Comparison of ENCODE assay signal across 22 cellular contexts in genomic region chr16:7390974-7391373, GRCh38. TPM values are rescaled to one million over a fixed set of nuclear protein-coding genes. Genes with fewer than 3 reads are reported as not detected.
DNase-seq lines count a peak whose midpoint lies in the region; ATAC-seq and TF ChIP-seq lines count a peak whose summit lies in the region.
"Had no signal": no experiment of that assay in that cellular context is flagged by ENCODE, and none has a peak within 500 bp of the region (broad histone marks: within the 10 kb centered on the region; RNA-seq: fewer than 3 reads in every experiment).

No MANE protein-coding gene starts in this region.

- no peak overlapping the region for H3K4me3 ChIP-seq in right cardiac atrium (ENCODE audit: low read length)
- peak overlapping the region in 1 of 3 donors; percentile 15 for H3K4me3 ChIP-seq in skeletal muscle tissue (ENCODE audit: low read length in 3 of 3)
- no peak overlapping the region for H3K4me3 ChIP-seq in endodermal cell (ENCODE audit: low read length)

- ATAC-seq in right cardiac atrium: peak; percentile 25 to 26
- ATAC-seq: HCT116 had no signal

- H3K9me3 Mint-ChIP-seq in endodermal cell: peaks cover 8% of the 10 kb centered on the region

- no peaks in the 10 kb centered on the region for H3K36me3 Mint-ChIP-seq in endodermal cell (ENCODE audit: low read depth)
- H3K36me3 Mint-ChIP-seq: CD4-positive, CD25-positive, alpha-beta regulatory T cell; CD8-positive, alpha-beta memory T cell had no signal

- peaks cover 2% of the 10 kb centered on the region for H3K27me3 Mint-ChIP-seq in endodermal cell (ENCODE audit: insufficient read depth)
- H3K27me3 Mint-ChIP-seq: CD4-positive, CD25-positive, alpha-beta regulatory T cell; CD8-positive, alpha-beta memory T cell had no signal

- TF ChIP-seq CTCF in endodermal cell (conservative IDR thresholded peaks at IDR 0.05): no peak

- H3K27ac ChIP-seq in right cardiac atrium (ENCODE audit: low read length) (no peak overlapping the region), skeletal muscle tissue (ENCODE audit: low read depth, low read length) (peak overlapping the region; percentile 28), endodermal cell (ENCODE audit: low read depth, low read length) (no peak overlapping the region)
- H3K27ac ChIP-seq: HL-60 had no signal

- no peaks in the 10 kb centered on the region for H3K4me1 ChIP-seq in right cardiac atrium (ENCODE audit: control insufficient read depth, insufficient read depth, low read length)
- H3K4me1 ChIP-seq in skeletal muscle tissue (ENCODE audit: control insufficient read depth in 3 of 3, insufficient read depth in 3 of 3, low read length in 3 of 3): peaks cover 26 to 51% (median 43%) of the 10 kb centered on the region in 3 donors
- H3K4me1 ChIP-seq in endodermal cell (ENCODE audit: control insufficient read depth, insufficient read depth, low read length): no peaks in the 10 kb centered on the region
- H3K4me1 ChIP-seq: BE2C, Caco-2 had no signal

- peaks cover 1% of the 10 kb centered on the region for H3K4me1 Mint-ChIP-seq in endodermal cell
- H3K4me1 Mint-ChIP-seq: CD4-positive, CD25-positive, alpha-beta regulatory T cell; CD8-positive, alpha-beta memory T cell had no signal

- H3K27me3 ChIP-seq in right cardiac atrium (ENCODE audit: control insufficient read depth, insufficient read depth): no peaks in the 10 kb centered on the region
- H3K27me3 ChIP-seq in skeletal muscle tissue (ENCODE audit: control insufficient read depth in 3 of 3, insufficient read depth in 3 of 3, low read length in 3 of 3): no peaks in the 10 kb centered on the region
- H3K27me3 ChIP-seq in endodermal cell (ENCODE audit: control insufficient read depth, insufficient read depth, low read length, poor library complexity, severe bottlenecking): no peaks in the 10 kb centered on the region
- H3K27me3 ChIP-seq: BE2C had no signal

- H3K36me3 ChIP-seq in skeletal muscle tissue (ENCODE audit: control insufficient read depth in 3 of 3, insufficient read depth in 3 of 3, low read length in 3 of 3) (peaks cover 0 to under 1% (median 0%) of the 10 kb centered on the region in 3 donors), endodermal cell (ENCODE audit: control insufficient read depth, insufficient read depth, low read length) (no peaks in the 10 kb centered on the region)
- H3K36me3 ChIP-seq: BE2C had no signal

- H3K27ac Mint-ChIP-seq in endodermal cell: no peak overlapping the region
- H3K27ac Mint-ChIP-seq: CD8-positive, alpha-beta memory T cell; HFFc6 had no signal

- 63% methylated on average over 5 of the region's 5 CpGs for WGBS in right cardiac atrium
- 92 to 100% methylated on average over 1 to 5 of the region's 5 CpGs for WGBS in endodermal cell (ENCODE audit: insufficient coverage in 1 of 2, insufficient read length in 1 of 2), 2 experiments

- H3K4me3 Mint-ChIP-seq in endodermal cell: no peak overlapping the region
- H3K4me3 Mint-ChIP-seq: CD4-positive, CD25-positive, alpha-beta regulatory T cell; CD8-positive, alpha-beta memory T cell; HFFc6 had no signal

- H3K9ac ChIP-seq in skeletal muscle tissue (ENCODE audit: low read depth in 1 of 3, low read length in 3 of 3) (peak overlapping the region in 2 of 3 donors; percentile 42 to 47), endodermal cell (ENCODE audit: extremely low read depth, low read length, poor library complexity, severe bottlenecking) (no peak overlapping the region)

- intact Hi-C loops in right cardiac atrium (cut with DNase I): no loop called here

- H3K9me3 ChIP-seq in right cardiac atrium (ENCODE audit: control insufficient read depth, low read length): no peaks in the 10 kb centered on the region
- no peaks in the 10 kb centered on the region for H3K9me3 ChIP-seq in skeletal muscle tissue (ENCODE audit: control insufficient read depth in 3 of 3, low read length in 3 of 3)
- no peaks in the 10 kb centered on the region for H3K9me3 ChIP-seq in endodermal cell (ENCODE audit: control insufficient read depth, low read length)
- H3K9me3 ChIP-seq: BE2C, Caco-2 had no signal

- DNase-seq in NCI-H82 (lab: John Stamatoyannopoulos, UW): peak; percentile 93
- DNase-seq in NCI-H82 treated with DMSO at 0.1 percent for 48 hours (lab: John Stamatoyannopoulos, UW; ENCODE audit: unreplicated experiment): peak; percentile 97
- no peak for DNase-seq in right cardiac atrium
- no peak for DNase-seq in endodermal cell
- no peak for DNase-seq in GM03348 (ENCODE audit: low spot score)
- DNase-seq: ACHN; BE2C; C1 segment of cervical spinal cord; Caco-2; CD4-positive, CD25-positive, alpha-beta regulatory T cell; CD8-positive, alpha-beta memory T cell; DMS153; DMS79; GDM1; GOT3; H7; HFFc6 had no signal

RNA-seq across cellular contexts. Expression of gene RBFOX1, which starts 58.3 kb away (rescaled TPM):
- total RNA-seq in right cardiac atrium: 10 to 100 TPM; 55.9 to 80.8 (median 69.2) TPM
- polyA plus RNA-seq in right cardiac atrium: 22.5 TPM
- total RNA-seq in skeletal muscle tissue: 26.1 TPM
- 1 to 10 TPM; 2.6 to 2.7 TPM for total RNA-seq in endodermal cell
- 6.1 TPM for polyA plus RNA-seq in endodermal cell (2013, experiment 1 of 2)
- 5.1 TPM for polyA plus RNA-seq in endodermal cell (2013, experiment 2 of 2)
- total RNA-seq: CD4-positive, CD25-positive, alpha-beta regulatory T cell; CD8-positive, alpha-beta memory T cell; Daoy; HFFc6; HT1080 had no signal
- polyA plus RNA-seq: CD4-positive, CD25-positive, alpha-beta regulatory T cell; CD8-positive, alpha-beta memory T cell had no signal

Comparison
In these comparisons a context has a peak if more than half of its experiments do, and no peak if none do; other contexts are left out.
1. DNase-seq: peak in NCI-H82 (single experiment) and NCI-H82 treated with DMSO at 0.1 percent for 48 hours (single experiment); none in right cardiac atrium (0 of 3), endodermal cell (single experiment) and GM03348 (single experiment).